Comparison of ENCODE assay signal across 23 cellular contexts in the genomic region with DNA sequence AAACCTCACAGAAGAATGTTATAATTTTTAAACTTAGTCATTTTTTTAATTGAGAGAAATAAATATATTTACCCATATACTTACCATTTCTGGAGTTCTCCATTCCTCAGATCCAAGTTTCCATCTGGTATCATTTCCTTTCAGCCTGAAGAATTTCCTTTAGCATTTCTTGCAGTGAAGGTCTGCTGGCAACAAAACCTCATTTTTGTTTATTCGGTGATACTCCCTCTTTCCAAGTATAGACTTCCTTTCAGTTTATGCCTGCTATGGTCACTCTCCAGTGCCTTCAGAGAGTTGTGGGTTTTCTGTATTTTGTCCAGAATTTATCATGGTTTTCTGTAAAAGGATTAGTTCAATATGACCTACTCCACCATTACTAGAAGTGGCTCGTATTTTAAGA.
"Had no signal": no experiment of that assay in that cellular context is flagged by ENCODE, and none has a peak within 500 bp of the region (broad histone marks: within the 10 kb centered on the region; RNA-seq: fewer than 3 reads in every experiment).

No MANE protein-coding gene starts in this region.

- DNase-seq: activated CD4-positive, alpha-beta T cell treated with anti-CD3 and anti-CD28 coated beads for 36 hours; activated CD8-positive, alpha-beta memory T cell treated with anti-CD3 and anti-CD28 coated beads, Interleukin-2, amount 50 U/mL, for 48 hours; activated CD8-positive, alpha-beta T cell treated with anti-CD3 and anti-CD28 coated beads for 36 hours; activated naive CD4-positive, alpha-beta T cell treated with anti-CD3 and anti-CD28 coated beads, Interleukin-2, amount 50 U/mL, for 16 hours; activated naive CD8-positive, alpha-beta T cell treated with anti-CD3 and anti-CD28 coated beads, Interleukin-2, amount 10 ng/mL, durations not matched to agents 7 days and 5 days; activated T-cell treated with anti-CD3 and anti-CD28 coated beads, Interleukin-2, amount 50 U/mL, for 1 hour; adrenal gland; aorta; caudate nucleus; Kasumi-1; KBM-7; NCI-H1048; NCI-H146; NCI-H187 treated with DMSO at 0.1 percent for 48 hours; NCI-H2171; NCI-H2227 treated with DMSO at 0.1 percent for 48 hours; NCI-H526; NCI-H774; T-cell; T-helper 2 cell had no signal

- H3K27ac ChIP-seq: adrenal gland, breast epithelium, SK-N-MC, VCaP had no signal

- H3K27me3 ChIP-seq: adrenal gland, breast epithelium had no signal

- H3K27ac Mint-ChIP-seq: activated CD4-positive, alpha-beta T cell treated with anti-CD3 and anti-CD28 coated beads for 36 hours; activated CD8-positive, alpha-beta T cell treated with anti-CD3 and anti-CD28 coated beads for 36 hours; activated naive CD8-positive, alpha-beta T cell treated with anti-CD3 and anti-CD28 coated beads, Interleukin-2, amount 10 ng/mL, durations not matched to agents 7 days and 5 days; T-cell had no signal

- H3K36me3 ChIP-seq: adrenal gland, breast epithelium had no signal

- H3K4me1 Mint-ChIP-seq: activated CD4-positive, alpha-beta T cell treated with anti-CD3 and anti-CD28 coated beads for 36 hours had no signal

- H3K4me3 ChIP-seq: adrenal gland, breast epithelium, SK-N-MC had no signal

- ATAC-seq: activated CD4-positive, alpha-beta T cell treated with anti-CD3 and anti-CD28 coated beads for 36 hours; activated CD8-positive, alpha-beta T cell treated with anti-CD3 and anti-CD28 coated beads for 36 hours; T-cell had no signal

- H3K27me3 Mint-ChIP-seq: activated CD4-positive, alpha-beta T cell treated with anti-CD3 and anti-CD28 coated beads for 36 hours; activated CD8-positive, alpha-beta T cell treated with anti-CD3 and anti-CD28 coated beads for 36 hours; activated naive CD8-positive, alpha-beta T cell treated with anti-CD3 and anti-CD28 coated beads, Interleukin-2, amount 10 ng/mL, durations not matched to agents 7 days and 5 days; T-cell had no signal

- H3K9me3 ChIP-seq: adrenal gland had no signal

- H3K4me1 ChIP-seq: adrenal gland, breast epithelium had no signal

- H3K4me3 Mint-ChIP-seq: activated CD4-positive, alpha-beta T cell treated with anti-CD3 and anti-CD28 coated beads for 36 hours; activated CD8-positive, alpha-beta T cell treated with anti-CD3 and anti-CD28 coated beads for 36 hours; activated naive CD8-positive, alpha-beta T cell treated with anti-CD3 and anti-CD28 coated beads, Interleukin-2, amount 10 ng/mL, durations not matched to agents 7 days and 5 days; T-cell had no signal
